ENCODE assay signal across 1 cellular context in the genomic region with DNA sequence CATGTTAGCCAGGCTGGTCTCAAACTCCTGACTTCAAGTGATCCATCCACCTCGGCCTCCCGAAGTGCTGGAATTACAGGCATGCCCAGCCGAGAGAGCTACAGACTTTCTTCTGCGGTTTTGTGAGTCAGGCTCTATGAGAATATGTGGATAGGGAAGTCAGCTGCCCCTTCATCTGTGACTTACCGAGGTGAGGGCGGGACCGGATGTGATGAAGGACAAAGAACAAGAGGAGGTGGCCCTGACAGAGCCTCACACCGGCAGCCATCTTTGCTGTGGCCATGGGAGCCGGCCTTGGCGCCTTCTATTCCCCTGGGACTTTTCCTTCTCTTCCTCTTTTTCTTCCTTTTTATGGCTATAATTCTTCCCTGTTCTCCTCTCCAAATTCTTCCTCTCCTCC.
TF ChIP-seq lines count a peak whose summit lies in the region.

No MANE protein-coding gene starts in this region.

TF ChIP-seq in K562, 482 proteins besides CTCF, POLR2A, EP300 and RAD21 (continued from another document and continues in another):
- TF ChIP-seq ZNF133 (CRISPR knock-in tag; IDR thresholded peaks at IDR 0.05) (no peak), ZSCAN29 (IDR thresholded peaks at IDR 0.05) (no peak), ZKSCAN1 (IDR thresholded peaks at IDR 0.05; ENCODE audit: low read depth, low read length) (no peak), SMC3 (conservative IDR thresholded peaks at IDR 0.05; ENCODE audit: insufficient read depth, low read depth, low read length) (no peak), NR4A1 (CRISPR knock-in tag; IDR thresholded peaks at IDR 0.05) (no peak), NR4A1 (tag; IDR thresholded peaks at IDR 0.05) (no peak), BDP1 (IDR thresholded peaks at IDR 0.05; ENCODE audit: insufficient read depth, insufficient read length) (no peak), KLF1 (tag; IDR thresholded peaks at IDR 0.05) (no peak), CREM (IDR thresholded peaks at IDR 0.05; ENCODE audit: low read depth) (0 out of 2 replicates have a peak, but pooled peaks have one; percentile 20), ZNF217 (CRISPR knock-in tag; IDR thresholded peaks at IDR 0.05) (no peak), POU5F1 (IDR thresholded peaks at IDR 0.05; ENCODE audit: borderline replicate concordance, low read depth, low read length, partially characterized antibody) (no peak), CBFA2T3 (IDR thresholded peaks at IDR 0.05) (no peak), PHF20 (IDR thresholded peaks at IDR 0.05; ENCODE audit: partially characterized antibody) (no peak), HDAC6 (IDR thresholded peaks at IDR 0.05; ENCODE audit: low read depth, low read length) (no peak), POLR2AphosphoS2 (IDR thresholded peaks at IDR 0.05; ENCODE audit: low read length) (no peak), SLC30A9 (CRISPR knock-in tag; IDR thresholded peaks at IDR 0.05) (no peak), CBFA2T2 (conservative IDR thresholded peaks at IDR 0.05) (no peak), CCNT2 (IDR thresholded peaks at IDR 0.05; ENCODE audit: borderline replicate concordance, extremely low read depth, insufficient read length, low read depth, low read length) (no peak), ZNF589 (CRISPR knock-in tag; IDR thresholded peaks at IDR 0.05; ENCODE audit: low read depth) (0 out of 2 replicates have a peak, but pooled peaks have one; percentile 35), LCOR (CRISPR knock-in tag; IDR thresholded peaks at IDR 0.05) (no peak), YY1 (IDR thresholded peaks at IDR 0.05; ENCODE audit: borderline replicate concordance in 1 of 3, control insufficient read depth in 1 of 3, extremely low read depth in 1 of 3, insufficient read depth in 3 of 3, insufficient read length in 1 of 3, insufficient replicate concordance in 2 of 3, low read depth in 1 of 3, low read length in 2 of 3) (peak; percentile 17 to 85 (median 66)), SUPT5H (IDR thresholded peaks at IDR 0.05) (no peak), SMARCB1 (IDR thresholded peaks at IDR 0.05; ENCODE audit: insufficient read length, low read depth) (no peak), HNRNPL (IDR thresholded peaks at IDR 0.05; ENCODE audit: low read depth, low read length) (no peak), XRCC5 (IDR thresholded peaks at IDR 0.05; ENCODE audit: low read depth, low read length) (no peak), GABPA (tag; conservative IDR thresholded peaks at IDR 0.05; ENCODE audit: low read depth) (peak; percentile 75), CSDE1 (IDR thresholded peaks at IDR 0.05) (no peak), JUND (IDR thresholded peaks at IDR 0.05; ENCODE audit: borderline replicate concordance, low read depth, low read length) (no peak), JUND (tag; IDR thresholded peaks at IDR 0.05; ENCODE audit: borderline replicate concordance, low read depth, low read length) (no peak), PHF8 (IDR thresholded peaks at IDR 0.05; ENCODE audit: borderline replicate concordance, low read length) (no peak), CBX8 (IDR thresholded peaks at IDR 0.05; ENCODE audit: borderline replicate concordance, extremely low read depth, low read depth, low read length, poor library complexity, severe bottlenecking) (no peak), SPI1 (IDR thresholded peaks at IDR 0.05; ENCODE audit: borderline replicate concordance, low read depth, low read length) (0 out of 2 replicates have a peak, but pooled peaks have one; percentile 21), PYGO2 (tag; IDR thresholded peaks at IDR 0.05) (0 out of 2 replicates have a peak, but pooled peaks have one; percentile 49), ZNF778 (CRISPR knock-in tag; IDR thresholded peaks at IDR 0.05) (no peak), ZNF668 (CRISPR knock-in tag; IDR thresholded peaks at IDR 0.05) (no peak), TAF7 (tag; IDR thresholded peaks at IDR 0.05) (no peak), ZNF140 (CRISPR knock-in tag; IDR thresholded peaks at IDR 0.05) (no peak), MYNN (IDR thresholded peaks at IDR 0.05) (no peak), MYNN (CRISPR knock-in tag; IDR thresholded peaks at IDR 0.05) (no peak)
- TF ChIP-seq, protein P1, sequence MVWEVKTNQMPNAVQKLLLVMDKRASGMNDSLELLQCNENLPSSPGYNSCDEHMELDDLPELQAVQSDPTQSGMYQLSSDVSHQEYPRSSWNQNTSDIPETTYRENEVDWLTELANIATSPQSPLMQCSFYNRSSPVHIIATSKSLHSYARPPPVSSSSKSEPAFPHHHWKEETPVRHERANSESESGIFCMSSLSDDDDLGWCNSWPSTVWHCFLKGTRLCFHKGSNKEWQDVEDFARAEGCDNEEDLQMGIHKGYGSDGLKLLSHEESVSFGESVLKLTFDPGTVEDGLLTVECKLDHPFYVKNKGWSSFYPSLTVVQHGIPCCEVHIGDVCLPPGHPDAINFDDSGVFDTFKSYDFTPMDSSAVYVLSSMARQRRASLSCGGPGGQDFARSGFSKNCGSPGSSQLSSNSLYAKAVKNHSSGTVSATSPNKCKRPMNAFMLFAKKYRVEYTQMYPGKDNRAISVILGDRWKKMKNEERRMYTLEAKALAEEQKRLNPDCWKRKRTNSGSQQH (CRISPR knock-in tag; IDR thresholded peaks at IDR 0.05), result no peak
- TF ChIP-seq, protein P2, sequence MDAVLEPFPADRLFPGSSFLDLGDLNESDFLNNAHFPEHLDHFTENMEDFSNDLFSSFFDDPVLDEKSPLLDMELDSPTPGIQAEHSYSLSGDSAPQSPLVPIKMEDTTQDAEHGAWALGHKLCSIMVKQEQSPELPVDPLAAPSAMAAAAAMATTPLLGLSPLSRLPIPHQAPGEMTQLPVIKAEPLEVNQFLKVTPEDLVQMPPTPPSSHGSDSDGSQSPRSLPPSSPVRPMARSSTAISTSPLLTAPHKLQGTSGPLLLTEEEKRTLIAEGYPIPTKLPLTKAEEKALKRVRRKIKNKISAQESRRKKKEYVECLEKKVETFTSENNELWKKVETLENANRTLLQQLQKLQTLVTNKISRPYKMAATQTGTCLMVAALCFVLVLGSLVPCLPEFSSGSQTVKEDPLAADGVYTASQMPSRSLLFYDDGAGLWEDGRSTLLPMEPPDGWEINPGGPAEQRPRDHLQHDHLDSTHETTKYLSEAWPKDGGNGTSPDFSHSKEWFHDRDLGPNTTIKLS (IDR thresholded peaks at IDR 0.05; ENCODE audit: borderline replicate concordance, low read depth), result no peak
- TF ChIP-seq, protein P3, sequence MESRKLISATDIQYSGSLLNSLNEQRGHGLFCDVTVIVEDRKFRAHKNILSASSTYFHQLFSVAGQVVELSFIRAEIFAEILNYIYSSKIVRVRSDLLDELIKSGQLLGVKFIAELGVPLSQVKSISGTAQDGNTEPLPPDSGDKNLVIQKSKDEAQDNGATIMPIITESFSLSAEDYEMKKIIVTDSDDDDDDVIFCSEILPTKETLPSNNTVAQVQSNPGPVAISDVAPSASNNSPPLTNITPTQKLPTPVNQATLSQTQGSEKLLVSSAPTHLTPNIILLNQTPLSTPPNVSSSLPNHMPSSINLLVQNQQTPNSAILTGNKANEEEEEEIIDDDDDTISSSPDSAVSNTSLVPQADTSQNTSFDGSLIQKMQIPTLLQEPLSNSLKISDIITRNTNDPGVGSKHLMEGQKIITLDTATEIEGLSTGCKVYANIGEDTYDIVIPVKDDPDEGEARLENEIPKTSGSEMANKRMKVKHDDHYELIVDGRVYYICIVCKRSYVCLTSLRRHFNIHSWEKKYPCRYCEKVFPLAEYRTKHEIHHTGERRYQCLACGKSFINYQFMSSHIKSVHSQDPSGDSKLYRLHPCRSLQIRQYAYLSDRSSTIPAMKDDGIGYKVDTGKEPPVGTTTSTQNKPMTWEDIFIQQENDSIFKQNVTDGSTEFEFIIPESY (CRISPR knock-in tag; IDR thresholded peaks at IDR 0.05), result no peak
- TF ChIP-seq, protein P4, sequence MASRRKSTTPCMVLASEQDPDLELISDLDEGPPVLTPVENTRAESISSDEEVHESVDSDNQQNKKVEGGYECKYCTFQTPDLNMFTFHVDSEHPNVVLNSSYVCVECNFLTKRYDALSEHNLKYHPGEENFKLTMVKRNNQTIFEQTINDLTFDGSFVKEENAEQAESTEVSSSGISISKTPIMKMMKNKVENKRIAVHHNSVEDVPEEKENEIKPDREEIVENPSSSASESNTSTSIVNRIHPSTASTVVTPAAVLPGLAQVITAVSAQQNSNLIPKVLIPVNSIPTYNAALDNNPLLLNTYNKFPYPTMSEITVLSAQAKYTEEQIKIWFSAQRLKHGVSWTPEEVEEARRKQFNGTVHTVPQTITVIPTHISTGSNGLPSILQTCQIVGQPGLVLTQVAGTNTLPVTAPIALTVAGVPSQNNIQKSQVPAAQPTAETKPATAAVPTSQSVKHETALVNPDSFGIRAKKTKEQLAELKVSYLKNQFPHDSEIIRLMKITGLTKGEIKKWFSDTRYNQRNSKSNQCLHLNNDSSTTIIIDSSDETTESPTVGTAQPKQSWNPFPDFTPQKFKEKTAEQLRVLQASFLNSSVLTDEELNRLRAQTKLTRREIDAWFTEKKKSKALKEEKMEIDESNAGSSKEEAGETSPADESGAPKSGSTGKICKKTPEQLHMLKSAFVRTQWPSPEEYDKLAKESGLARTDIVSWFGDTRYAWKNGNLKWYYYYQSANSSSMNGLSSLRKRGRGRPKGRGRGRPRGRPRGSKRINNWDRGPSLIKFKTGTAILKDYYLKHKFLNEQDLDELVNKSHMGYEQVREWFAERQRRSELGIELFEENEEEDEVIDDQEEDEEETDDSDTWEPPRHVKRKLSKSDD (conservative IDR thresholded peaks at IDR 0.05; ENCODE audit: low read length), result no peak
- TF ChIP-seq, protein P5, sequence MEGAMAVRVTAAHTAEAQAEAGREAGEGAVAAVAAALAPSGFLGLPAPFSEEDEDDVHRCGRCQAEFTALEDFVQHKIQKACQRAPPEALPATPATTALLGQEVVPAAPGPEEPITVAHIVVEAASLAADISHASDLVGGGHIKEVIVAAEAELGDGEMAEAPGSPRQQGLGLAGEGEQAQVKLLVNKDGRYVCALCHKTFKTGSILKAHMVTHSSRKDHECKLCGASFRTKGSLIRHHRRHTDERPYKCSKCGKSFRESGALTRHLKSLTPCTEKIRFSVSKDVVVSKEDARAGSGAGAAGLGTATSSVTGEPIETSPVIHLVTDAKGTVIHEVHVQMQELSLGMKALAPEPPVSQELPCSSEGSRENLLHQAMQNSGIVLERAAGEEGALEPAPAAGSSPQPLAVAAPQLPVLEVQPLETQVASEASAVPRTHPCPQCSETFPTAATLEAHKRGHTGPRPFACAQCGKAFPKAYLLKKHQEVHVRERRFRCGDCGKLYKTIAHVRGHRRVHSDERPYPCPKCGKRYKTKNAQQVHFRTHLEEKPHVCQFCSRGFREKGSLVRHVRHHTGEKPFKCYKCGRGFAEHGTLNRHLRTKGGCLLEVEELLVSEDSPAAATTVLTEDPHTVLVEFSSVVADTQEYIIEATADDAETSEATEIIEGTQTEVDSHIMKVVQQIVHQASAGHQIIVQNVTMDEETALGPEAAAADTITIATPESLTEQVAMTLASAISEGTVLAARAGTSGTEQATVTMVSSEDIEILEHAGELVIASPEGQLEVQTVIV (CRISPR knock-in tag; IDR thresholded peaks at IDR 0.05; ENCODE audit: borderline replicate concordance), result no peak
- TF ChIP-seq, protein P6, sequence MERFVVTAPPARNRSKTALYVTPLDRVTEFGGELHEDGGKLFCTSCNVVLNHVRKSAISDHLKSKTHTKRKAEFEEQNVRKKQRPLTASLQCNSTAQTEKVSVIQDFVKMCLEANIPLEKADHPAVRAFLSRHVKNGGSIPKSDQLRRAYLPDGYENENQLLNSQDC (CRISPR knock-in tag; IDR thresholded peaks at IDR 0.05), result no peak
- TF ChIP-seq, protein P7, sequence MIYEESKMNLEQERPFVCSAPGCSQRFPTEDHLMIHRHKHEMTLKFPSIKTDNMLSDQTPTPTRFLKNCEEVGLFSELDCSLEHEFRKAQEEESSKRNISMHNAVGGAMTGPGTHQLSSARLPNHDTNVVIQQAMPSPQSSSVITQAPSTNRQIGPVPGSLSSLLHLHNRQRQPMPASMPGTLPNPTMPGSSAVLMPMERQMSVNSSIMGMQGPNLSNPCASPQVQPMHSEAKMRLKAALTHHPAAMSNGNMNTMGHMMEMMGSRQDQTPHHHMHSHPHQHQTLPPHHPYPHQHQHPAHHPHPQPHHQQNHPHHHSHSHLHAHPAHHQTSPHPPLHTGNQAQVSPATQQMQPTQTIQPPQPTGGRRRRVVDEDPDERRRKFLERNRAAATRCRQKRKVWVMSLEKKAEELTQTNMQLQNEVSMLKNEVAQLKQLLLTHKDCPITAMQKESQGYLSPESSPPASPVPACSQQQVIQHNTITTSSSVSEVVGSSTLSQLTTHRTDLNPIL (CRISPR knock-in tag; IDR thresholded peaks at IDR 0.05), result no peak
- TF ChIP-seq, protein P8, sequence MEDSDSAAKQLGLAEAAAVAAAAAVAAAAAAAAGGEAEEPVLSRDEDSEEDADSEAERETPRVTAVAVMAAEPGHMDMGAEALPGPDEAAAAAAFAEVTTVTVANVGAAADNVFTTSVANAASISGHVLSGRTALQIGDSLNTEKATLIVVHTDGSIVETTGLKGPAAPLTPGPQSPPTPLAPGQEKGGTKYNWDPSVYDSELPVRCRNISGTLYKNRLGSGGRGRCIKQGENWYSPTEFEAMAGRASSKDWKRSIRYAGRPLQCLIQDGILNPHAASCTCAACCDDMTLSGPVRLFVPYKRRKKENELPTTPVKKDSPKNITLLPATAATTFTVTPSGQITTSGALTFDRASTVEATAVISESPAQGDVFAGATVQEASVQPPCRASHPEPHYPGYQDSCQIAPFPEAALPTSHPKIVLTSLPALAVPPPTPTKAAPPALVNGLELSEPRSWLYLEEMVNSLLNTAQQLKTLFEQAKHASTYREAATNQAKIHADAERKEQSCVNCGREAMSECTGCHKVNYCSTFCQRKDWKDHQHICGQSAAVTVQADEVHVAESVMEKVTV (CRISPR knock-in tag; IDR thresholded peaks at IDR 0.05), result no peak
- TF ChIP-seq, protein P9, sequence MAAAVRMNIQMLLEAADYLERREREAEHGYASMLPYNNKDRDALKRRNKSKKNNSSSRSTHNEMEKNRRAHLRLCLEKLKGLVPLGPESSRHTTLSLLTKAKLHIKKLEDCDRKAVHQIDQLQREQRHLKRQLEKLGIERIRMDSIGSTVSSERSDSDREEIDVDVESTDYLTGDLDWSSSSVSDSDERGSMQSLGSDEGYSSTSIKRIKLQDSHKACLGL (CRISPR knock-in tag; IDR thresholded peaks at IDR 0.05; ENCODE audit: borderline replicate concordance, poor library complexity, severe bottlenecking), result no peak
- TF ChIP-seq, protein P10, sequence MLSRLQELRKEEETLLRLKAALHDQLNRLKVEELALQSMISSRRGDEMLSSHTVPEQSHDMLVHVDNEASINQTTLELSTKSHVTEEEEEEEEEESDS (CRISPR knock-in tag; IDR thresholded peaks at IDR 0.05), result no peak
